15 cellular contexts compared by ENCODE assay signal in the genomic region with DNA sequence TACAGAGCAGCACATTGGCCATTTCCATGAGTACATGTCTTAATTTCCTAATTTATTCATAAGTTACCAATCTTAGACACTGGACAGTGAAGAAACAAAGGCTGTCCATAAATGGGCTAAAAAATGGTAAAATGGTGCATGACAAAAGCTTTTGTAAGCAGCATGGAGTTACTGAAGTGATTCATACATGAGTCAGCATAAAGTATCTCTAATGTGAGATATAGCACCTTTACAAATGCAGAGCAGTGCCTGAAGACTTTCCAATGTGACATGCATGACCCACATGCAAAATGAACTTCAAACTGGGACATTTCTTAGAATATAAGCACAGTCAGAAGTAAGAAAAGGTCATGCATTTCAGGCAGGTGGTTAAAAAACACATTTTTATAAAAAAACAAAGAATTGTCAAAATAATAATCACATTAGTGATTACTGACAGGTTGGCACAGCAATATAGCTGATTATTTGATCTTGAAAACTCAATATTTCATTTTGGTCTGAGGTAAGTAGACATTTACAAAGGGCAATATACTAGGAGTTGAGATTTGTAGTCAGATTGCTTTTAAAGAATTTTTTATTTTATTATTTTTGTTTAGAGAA.
DNase-seq lines count a peak whose midpoint lies in the region; ATAC-seq, FAIRE-seq and TF ChIP-seq lines count a peak whose summit lies in the region.
"Had no signal": no experiment of that assay in that cellular context is flagged by ENCODE, and none has a peak within 500 bp of the region (broad histone marks: within the 10 kb centered on the region; RNA-seq: fewer than 3 reads in every experiment).

No MANE protein-coding gene starts in this region.

- no peaks in the 10 kb centered on the region for H3K79me1 ChIP-seq in mesenchymal stem cell (replicated peaks; ENCODE audit: low read length, poor library complexity, severe bottlenecking)

- no peak overlapping the region for H3K18ac ChIP-seq in mesenchymal stem cell (ENCODE audit: low read depth in 1 of 2, low read length in 2 of 2)

- in situ Hi-C loops in GM12878 (cut with MboI) = no loop called here

- H3K9me3 ChIP-seq in GM12878 (replicated peaks; ENCODE audit: control insufficient read depth, insufficient read depth, low read length) (no peaks in the 10 kb centered on the region), mesenchymal stem cell (ENCODE audit: control insufficient read depth, low read length) (no peaks in the 10 kb centered on the region)
- H3K9me3 ChIP-seq: neutrophil had no signal

- no peak overlapping the region for H4K91ac ChIP-seq in mesenchymal stem cell (ENCODE audit: low read length)

- H2AFZ ChIP-seq in GM12878 (ENCODE audit: control insufficient read depth, low read depth, low read length) = no peak overlapping the region
- H2AFZ ChIP-seq in mesenchymal stem cell (ENCODE audit: low read depth, low read length) = no peak overlapping the region

- POLR2A ChIA-PET in GM12878 (lab: Charles Lee) = interaction anchor here (1.2 to 3.1 kb wide), 2 partner anchors 11 to 33 kb away, joined by 6 to 24 read pairs; no protein-coding TSS in a partner anchor

- DNase-seq in EH (ENCODE audit: low read depth) = peak; percentile 65
- DNase-seq in HS-27A (ENCODE audit: low read depth) = peak; percentile 23
- DNase-seq in GM12878 (ENCODE audit: low read depth, low spot score) = no peak
- peak; percentile 25 for DNase-seq in mesenchymal stem cell
- no peak for DNase-seq in NAMALWA (ENCODE audit: low spot score)
- DNase-seq: activated CD8-positive, alpha-beta memory T cell treated with anti-CD3 and anti-CD28 coated beads for 24 hours; aorta; DMS 273 treated with DMSO at 0.1 percent for 48 hours; left cardiac atrium; NCI-H1694; stimulated activated CD4-positive, alpha-beta T cell treated with anti-CD3 and anti-CD28 coated beads, Interleukin-15, amount 100 ng/mL, for 24 hours; T-cell had no signal

- no peak for TF ChIP-seq POLR2A in GM12878 (IDR thresholded peaks at IDR 0.05; ENCODE audit: low read depth, low read length)

- no peak overlapping the region for H2BK120ac ChIP-seq in mesenchymal stem cell (ENCODE audit: low read depth, low read length)

- H3K4ac ChIP-seq in mesenchymal stem cell (ENCODE audit: low read depth in 1 of 2, low read length in 2 of 2) = no peak overlapping the region

- no peaks in the 10 kb centered on the region for H3K79me2 ChIP-seq in GM12878 (ENCODE audit: control insufficient read depth, insufficient read depth, low read length)

- no peak for TF ChIP-seq EP300 in GM12878 (IDR thresholded peaks at IDR 0.05; ENCODE audit: borderline replicate concordance in 1 of 2, control insufficient read depth in 1 of 2, low read depth in 2 of 2, low read length in 2 of 2)

- no peak for TF ChIP-seq CTCF in GM12878 (IDR thresholded peaks at IDR 0.05 in 2 of 3, conservative IDR thresholded peaks at IDR 0.05 in 1 of 3; ENCODE audit: control insufficient read depth in 2 of 3, extremely low read depth in 1 of 3, insufficient read depth in 1 of 3, low read depth in 3 of 3, low read length in 3 of 3)

- H3K36me3 ChIP-seq in GM12878 (ENCODE audit: control insufficient read depth in 2 of 2, insufficient read depth in 2 of 2, low read length in 1 of 2) = peaks cover 0 to 3% of the 10 kb centered on the region in 2 experiments; a peak in 1 of 4 replicates
- H3K36me3 ChIP-seq in mesenchymal stem cell (ENCODE audit: control insufficient read depth in 1 of 2, insufficient read depth in 2 of 2, low read depth in 1 of 2, low read length in 2 of 2) = peaks cover 0 to 14% of the 10 kb centered on the region in 2 experiments

- H4K8ac ChIP-seq in mesenchymal stem cell (ENCODE audit: low read length) = no peak overlapping the region

- CTCF ChIA-PET in GM12878 (lab: Yijun Ruan, JAX) = interaction anchor here (1.5 to 4.2 kb wide), 4 partner anchors 11 to 300 kb away, joined by 4 to 43 read pairs (median 9); partner anchors contain the start of gene PLCL2

- H3K23ac ChIP-seq in mesenchymal stem cell (ENCODE audit: low read length in 2 of 2) = no peak overlapping the region

- ATAC-seq in GM12878 (no peak), HG03097 (IDR thresholded peaks at IDR 0.05; ENCODE audit: low FRiP score, unreplicated experiment) (no peak), HG02571 (IDR thresholded peaks at IDR 0.05; ENCODE audit: unreplicated experiment) (no peak)
- ATAC-seq: T-cell had no signal

- no peak for FAIRE-seq in GM12878 (lab: Jason Lieb, UNC)

- no peak overlapping the region for H2AK5ac ChIP-seq in mesenchymal stem cell (ENCODE audit: low read length, severe bottlenecking)

- no TSS peak for BruUV-seq in GM12878 (replicated peaks; lab: Mats Ljungman, UMichigan)

- RAD21 ChIA-PET in GM12878 (lab: Charles Lee; ENCODE audit: unreplicated experiment) = interaction anchor here (1.1 to 3.1 kb wide), 3 partner anchors 11 to 48 kb away, joined by 3 to 62 read pairs (median 4); no protein-coding TSS in a partner anchor

- intact Hi-C loops in GM12878 (cut with micrococcal nuclease; ENCODE audit: unreplicated experiment) = loop anchor here (2.0 kb wide), 3 partner anchors 13 to 49 kb away; no protein-coding TSS in a partner anchor

- no peaks in the 10 kb centered on the region for H4K20me1 ChIP-seq in GM12878 (ENCODE audit: control insufficient read depth, insufficient read depth)

- H2BK15ac ChIP-seq in mesenchymal stem cell (ENCODE audit: low read depth, poor library complexity, severe bottlenecking) = no peak overlapping the region

- no peaks in the 10 kb centered on the region for H3K27me3 ChIP-seq in GM12878 (replicated peaks in 1 of 2; ENCODE audit: control insufficient read depth in 2 of 2, insufficient read depth in 2 of 2, low read length in 1 of 2)
- no peaks in the 10 kb centered on the region for H3K27me3 ChIP-seq in mesenchymal stem cell (ENCODE audit: control insufficient read depth in 1 of 2, insufficient read depth in 1 of 2, low read length in 2 of 2)
- H3K27me3 ChIP-seq: neutrophil had no signal

- TF ChIP-seq RAD21 in GM12878 (IDR thresholded peaks at IDR 0.05; ENCODE audit: insufficient read depth, low read depth, low read length) = no peak

- H3K27ac ChIP-seq in GM12878 (ENCODE audit: control insufficient read depth, insufficient read depth) (no peak overlapping the region), mesenchymal stem cell (ENCODE audit: low read length, poor library complexity, severe bottlenecking) (peak overlapping the region; percentile 5)
- H3K27ac ChIP-seq: neutrophil had no signal

- no peak overlapping the region for H3K4me2 ChIP-seq in GM12878 (ENCODE audit: control insufficient read depth, insufficient read depth)
- H3K4me2 ChIP-seq in mesenchymal stem cell (ENCODE audit: low read length, poor library complexity, severe bottlenecking) = no peak overlapping the region

- no peak overlapping the region for H3K14ac ChIP-seq in mesenchymal stem cell (ENCODE audit: low read length in 2 of 2)

- H2BK5ac ChIP-seq in mesenchymal stem cell (ENCODE audit: low read depth, low read length, poor library complexity, severe bottlenecking) = no peak overlapping the region

- H3K9ac ChIP-seq in GM12878 (ENCODE audit: control insufficient read depth, insufficient read depth, low read length) (no peak overlapping the region), mesenchymal stem cell (ENCODE audit: low read length) (no peak overlapping the region)

- H3K4me3 ChIP-seq in GM12878 (no peak overlapping the region), mesenchymal stem cell (ENCODE audit: insufficient read depth in 1 of 2, low read depth in 1 of 2, low read length in 2 of 2) (no peak overlapping the region)

- H3K4me1 ChIP-seq in GM12878 (ENCODE audit: control insufficient read depth, insufficient read depth, low read length) = peaks cover 38% of the 10 kb centered on the region
- H3K4me1 ChIP-seq in mesenchymal stem cell (ENCODE audit: control insufficient read depth, insufficient read depth, low read depth, low read length) = peaks cover 2% of the 10 kb centered on the region

- H2BK12ac ChIP-seq in mesenchymal stem cell (ENCODE audit: low read length in 2 of 2) = no peak overlapping the region

- SMC1A ChIA-PET in GM12878 (lab: Charles Lee; ENCODE audit: uncharacterized antibody, unreplicated experiment) = interaction anchor here (0.7 to 6.6 kb wide), 8 partner anchors 11 to 587 kb away, joined by 3 to 105 read pairs (median 6); no protein-coding TSS in a partner anchor

TF ChIP-seq in GM12878, 131 proteins besides CTCF, POLR2A, EP300 and RAD21:
- TF ChIP-seq SIX5 (IDR thresholded peaks at IDR 0.05; ENCODE audit: low read depth, low read length, severe bottlenecking) (no peak), BACH1 (IDR thresholded peaks at IDR 0.05; ENCODE audit: borderline replicate concordance) (peak; percentile 98)

Comparison
In these comparisons a context has a peak if more than half of its experiments do, and no peak if none do; other contexts are left out.
1. DNase-seq: peak in EH (single experiment), HS-27A (single experiment) and mesenchymal stem cell (single experiment); none in GM12878 (single experiment) and NAMALWA (single experiment).